In the genomic region with DNA sequence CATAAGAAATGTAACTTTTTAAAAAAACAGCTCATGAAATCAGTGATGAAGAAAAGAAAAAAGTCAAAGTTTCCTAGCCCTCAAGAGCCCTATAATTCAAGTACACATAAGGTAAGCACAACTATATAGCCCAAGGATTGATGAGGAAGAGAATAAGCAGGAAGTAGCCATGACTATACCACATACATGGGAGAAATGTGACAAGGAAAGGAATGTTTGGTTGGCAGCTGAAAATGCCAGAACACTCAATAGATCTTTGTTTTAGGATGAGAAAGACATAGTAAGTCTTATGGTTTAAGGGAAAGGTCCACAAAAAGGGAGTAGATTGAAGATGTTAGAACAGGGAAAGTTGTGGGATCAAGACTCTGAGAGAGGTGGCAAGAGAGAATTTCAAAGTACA, we compare ENCODE assay signal across 21 cellular contexts. TPM values are rescaled to one million over a fixed set of nuclear protein-coding genes. Genes with fewer than 3 reads are reported as not detected.
DNase-seq lines count a peak whose midpoint lies in the region; ATAC-seq and TF ChIP-seq lines count a peak whose summit lies in the region.
"Had no signal": no experiment of that assay in that cellular context is flagged by ENCODE, and none has a peak within 500 bp of the region (broad histone marks: within the 10 kb centered on the region; RNA-seq: fewer than 3 reads in every experiment).

No MANE protein-coding gene starts in this region.

- DNase-seq in DMS53 (lab: John Stamatoyannopoulos, UW) (peak; percentile 22), DMS53 treated with DMSO at 0.1 percent for 48 hours (lab: John Stamatoyannopoulos, UW; ENCODE audit: unreplicated experiment) (no peak), WTC11 (ENCODE audit: low spot score) (no peak), fibroblast of pulmonary artery (ENCODE audit: low read depth) (peak; percentile 18), transverse colon (no peak), DMS79 (lab: John Stamatoyannopoulos, UW) (no peak)
- DNase-seq: brain microvascular endothelial cell, heart right ventricle, natural killer cell, NCI-H1930, NCI-H510A, SHP77 treated with DMSO at 0.1 percent for 48 hours, testis had no signal

- CTCF ChIA-PET in WTC11 (lab: Charles Lee): interaction anchor here (0.9 kb wide), 1 partner anchor 152 kb away, joined by 3 read pairs; no protein-coding TSS in a partner anchor

- intact Hi-C loops in transverse colon (cut with DNase I; ENCODE audit: low total_unique reads): no loop called here

- ATAC-seq in WTC11: peak; percentile 38
- no peak for ATAC-seq in GM18517 (IDR thresholded peaks at IDR 0.05; ENCODE audit: unreplicated experiment)
- ATAC-seq in HG03460 (IDR thresholded peaks at IDR 0.05; ENCODE audit: unreplicated experiment): no peak
- ATAC-seq: heart right ventricle, natural killer cell had no signal

- H3K4me3 ChIP-seq in fibroblast of pulmonary artery (replicated peaks; ENCODE audit: low read depth, low read length): no peak overlapping the region
- H3K4me3 ChIP-seq in transverse colon: no peak overlapping the region
- H3K4me3 ChIP-seq: BLaER1, heart right ventricle, lung, prostate gland, testis had no signal

- H3K9me3 Mint-ChIP-seq in WTC11: no peaks in the 10 kb centered on the region
- H3K9me3 Mint-ChIP-seq: activated T-helper 1 cell treated with anti-CD3 and anti-CD28 coated beads, Interleukin-12 subunit alpha, Interleukin-12 subunit beta, Interleukin-2, Interleukin-4 antibody, amounts not matched to agents 30 ng/mL and 10 ng/mL and 1 ng/mL, durations not matched to agents 14 hours and 24 hours and 36 hours; natural killer cell had no signal

- H3K36me3 Mint-ChIP-seq in WTC11: 0 out of 2 replicates have a peak, but pooled peaks cover 2% of the 10 kb centered on the region
- H3K36me3 Mint-ChIP-seq: activated naive CD8-positive, alpha-beta T cell; natural killer cell had no signal

- no peaks in the 10 kb centered on the region for H3K27me3 Mint-ChIP-seq in WTC11 (ENCODE audit: low read depth)
- H3K27me3 Mint-ChIP-seq: activated naive CD8-positive, alpha-beta T cell had no signal

- in situ Hi-C loops in transverse colon (cut with MboI; ENCODE audit: low pct_ligation_motif_present in 1 of 4, low pct_unique_long_range_greater_than_20kb in 1 of 4, low sequenced_read_pairs in 3 of 4): no loop called here

- TF ChIP-seq EP300 in transverse colon (IDR thresholded peaks at IDR 0.05; ENCODE audit: low read depth): no peak

- POLR2A ChIA-PET in WTC11 (lab: Charles Lee): no interaction called here

- TF ChIP-seq CTCF in WTC11 (IDR thresholded peaks at IDR 0.05): no peak
- no peak for TF ChIP-seq CTCF in fibroblast of pulmonary artery (IDR thresholded peaks at IDR 0.05; ENCODE audit: low read length, missing control alignments)
- TF ChIP-seq CTCF in transverse colon (IDR thresholded peaks at IDR 0.05): no peak

- no peak overlapping the region for H3K4me3 Mint-ChIP-seq in WTC11
- H3K4me3 Mint-ChIP-seq: activated naive CD8-positive, alpha-beta T cell; activated T-helper 1 cell treated with anti-CD3 and anti-CD28 coated beads, Interleukin-12 subunit alpha, Interleukin-12 subunit beta, Interleukin-2, Interleukin-4 antibody, amounts not matched to agents 30 ng/mL and 10 ng/mL and 1 ng/mL, durations not matched to agents 14 hours and 24 hours and 36 hours; natural killer cell had no signal

- H3K27me3 ChIP-seq in transverse colon: no peaks in the 10 kb centered on the region
- H3K27me3 ChIP-seq: BLaER1, brain microvascular endothelial cell, heart right ventricle, testis had no signal

- TF ChIP-seq POLR2A in transverse colon (IDR thresholded peaks at IDR 0.05): no peak

- peak overlapping the region; percentile 17 to 50 (median 33) for H3K27ac ChIP-seq in transverse colon
- H3K27ac ChIP-seq: 22Rv1, BLaER1, brain microvascular endothelial cell, heart right ventricle, prostate gland, testis had no signal

- H3K4me1 ChIP-seq in transverse colon: peaks cover 5 to 32% (median 15%) of the 10 kb centered on the region in 4 donors
- H3K4me1 ChIP-seq: prostate gland had no signal

- H3K36me3 ChIP-seq in transverse colon: no peaks in the 10 kb centered on the region
- H3K36me3 ChIP-seq: brain microvascular endothelial cell, heart right ventricle, prostate gland had no signal

- H3K27ac Mint-ChIP-seq in WTC11: no peak overlapping the region
- H3K27ac Mint-ChIP-seq: activated naive CD8-positive, alpha-beta T cell; activated T-helper 1 cell treated with anti-CD3 and anti-CD28 coated beads, Interleukin-12 subunit alpha, Interleukin-12 subunit beta, Interleukin-2, Interleukin-4 antibody, amounts not matched to agents 30 ng/mL and 10 ng/mL and 1 ng/mL, durations not matched to agents 14 hours and 24 hours and 36 hours; natural killer cell had no signal

- H3K9me3 ChIP-seq in transverse colon: no peaks in the 10 kb centered on the region
- H3K9me3 ChIP-seq: BLaER1, prostate gland, testis had no signal

- H3K4me1 Mint-ChIP-seq in WTC11: peaks cover 13% of the 10 kb centered on the region

TF ChIP-seq in WTC11, 78 proteins besides CTCF, POLR2A, EP300 and RAD21:
- TF ChIP-seq FOXJ3 (CRISPR knock-in tag; IDR thresholded peaks at IDR 0.05; ENCODE audit: borderline replicate concordance) (no peak), CREB1 (CRISPR knock-in tag; IDR thresholded peaks at IDR 0.05) (no peak), FOXK1 (CRISPR knock-in tag; IDR thresholded peaks at IDR 0.05) (no peak), OVOL2 (CRISPR knock-in tag; IDR thresholded peaks at IDR 0.05; ENCODE audit: borderline replicate concordance) (no peak), NFE2L1 (CRISPR knock-in tag; IDR thresholded peaks at IDR 0.05) (no peak), TCF7 (CRISPR knock-in tag; IDR thresholded peaks at IDR 0.05; ENCODE audit: low read depth) (no peak), KAT7 (CRISPR knock-in tag; IDR thresholded peaks at IDR 0.05; ENCODE audit: borderline replicate concordance) (no peak)
- TF ChIP-seq, protein P1, sequence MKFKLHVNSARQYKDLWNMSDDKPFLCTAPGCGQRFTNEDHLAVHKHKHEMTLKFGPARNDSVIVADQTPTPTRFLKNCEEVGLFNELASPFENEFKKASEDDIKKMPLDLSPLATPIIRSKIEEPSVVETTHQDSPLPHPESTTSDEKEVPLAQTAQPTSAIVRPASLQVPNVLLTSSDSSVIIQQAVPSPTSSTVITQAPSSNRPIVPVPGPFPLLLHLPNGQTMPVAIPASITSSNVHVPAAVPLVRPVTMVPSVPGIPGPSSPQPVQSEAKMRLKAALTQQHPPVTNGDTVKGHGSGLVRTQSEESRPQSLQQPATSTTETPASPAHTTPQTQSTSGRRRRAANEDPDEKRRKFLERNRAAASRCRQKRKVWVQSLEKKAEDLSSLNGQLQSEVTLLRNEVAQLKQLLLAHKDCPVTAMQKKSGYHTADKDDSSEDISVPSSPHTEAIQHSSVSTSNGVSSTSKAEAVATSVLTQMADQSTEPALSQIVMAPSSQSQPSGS (CRISPR knock-in tag; IDR thresholded peaks at IDR 0.05; ENCODE audit: borderline replicate concordance, low read depth): no peak

RNA-seq across cellular contexts. Expression of gene DOCK7, which starts 5.7 kb away (rescaled TPM):
- 34.2 to 34.7 TPM (median 34.7 TPM) in 3 replicates for total RNA-seq in WTC11 (2021)
- 100 to 1,000 TPM in 1 of 4 donors, 10 to 100 TPM in 3; 33.7 to 138 (median 58.1) TPM for total RNA-seq in transverse colon

Comparison
In these comparisons a context has a peak if more than half of its experiments do, and no peak if none do; other contexts are left out.
1. DNase-seq: peak in DMS53 (single experiment) and fibroblast of pulmonary artery (single experiment); none in DMS53 treated with DMSO at 0.1 percent for 48 hours (single experiment), WTC11 (single experiment), transverse colon (single experiment) and DMS79 (single experiment).